1 cellular context compared by ENCODE assay signal in the genomic region with DNA sequence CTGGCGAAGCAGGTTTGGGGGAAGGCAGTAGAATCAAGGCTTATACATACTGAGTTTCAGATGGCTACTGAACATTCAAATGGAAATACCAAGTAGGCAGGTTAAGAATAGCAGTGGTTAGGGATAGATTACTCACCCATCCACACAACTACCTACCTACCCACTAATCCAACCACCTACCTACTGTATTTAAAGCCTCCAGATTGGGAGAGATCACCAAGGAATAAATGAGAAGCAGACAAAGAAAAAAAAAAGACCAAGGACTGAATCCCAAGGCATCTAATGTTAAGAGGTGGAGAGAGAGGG.
TF ChIP-seq lines count a peak whose summit lies in the region.

No MANE protein-coding gene starts in this region.

TF ChIP-seq in K562, 482 proteins besides CTCF, POLR2A, EP300 and RAD21 (continued from another document):
- TF ChIP-seq, protein P1, sequence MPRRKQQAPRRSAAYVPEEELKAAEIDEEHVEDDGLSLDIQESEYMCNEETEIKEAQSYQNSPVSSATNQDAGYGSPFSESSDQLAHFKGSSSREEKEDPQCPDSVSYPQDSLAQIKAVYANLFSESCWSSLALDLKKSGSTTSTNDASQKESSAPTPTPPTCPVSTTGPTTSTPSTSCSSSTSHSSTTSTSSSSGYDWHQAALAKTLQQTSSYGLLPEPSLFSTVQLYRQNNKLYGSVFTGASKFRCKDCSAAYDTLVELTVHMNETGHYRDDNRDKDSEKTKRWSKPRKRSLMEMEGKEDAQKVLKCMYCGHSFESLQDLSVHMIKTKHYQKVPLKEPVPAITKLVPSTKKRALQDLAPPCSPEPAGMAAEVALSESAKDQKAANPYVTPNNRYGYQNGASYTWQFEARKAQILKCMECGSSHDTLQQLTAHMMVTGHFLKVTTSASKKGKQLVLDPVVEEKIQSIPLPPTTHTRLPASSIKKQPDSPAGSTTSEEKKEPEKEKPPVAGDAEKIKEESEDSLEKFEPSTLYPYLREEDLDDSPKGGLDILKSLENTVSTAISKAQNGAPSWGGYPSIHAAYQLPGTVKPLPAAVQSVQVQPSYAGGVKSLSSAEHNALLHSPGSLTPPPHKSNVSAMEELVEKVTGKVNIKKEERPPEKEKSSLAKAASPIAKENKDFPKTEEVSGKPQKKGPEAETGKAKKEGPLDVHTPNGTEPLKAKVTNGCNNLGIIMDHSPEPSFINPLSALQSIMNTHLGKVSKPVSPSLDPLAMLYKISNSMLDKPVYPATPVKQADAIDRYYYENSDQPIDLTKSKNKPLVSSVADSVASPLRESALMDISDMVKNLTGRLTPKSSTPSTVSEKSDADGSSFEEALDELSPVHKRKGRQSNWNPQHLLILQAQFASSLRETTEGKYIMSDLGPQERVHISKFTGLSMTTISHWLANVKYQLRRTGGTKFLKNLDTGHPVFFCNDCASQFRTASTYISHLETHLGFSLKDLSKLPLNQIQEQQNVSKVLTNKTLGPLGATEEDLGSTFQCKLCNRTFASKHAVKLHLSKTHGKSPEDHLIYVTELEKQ (CRISPR knock-in tag; IDR thresholded peaks at IDR 0.05), result no peak
- no peak for TF ChIP-seq ZNF165 (CRISPR knock-in tag; IDR thresholded peaks at IDR 0.05; ENCODE audit: borderline replicate concordance)
